In genomic region chr12:98416845-98417244, GRCh38 we compare ENCODE assay signal across 8 cellular contexts.
A peak's percentile ranks its signal among the peaks of the same experiment; 100 is the strongest.
DNase-seq lines count a peak whose midpoint lies in the region; ATAC-seq and TF ChIP-seq lines count a peak whose summit lies in the region.

No MANE protein-coding gene starts in this region.

- no peaks in the 10 kb centered on the region for H3K36me3 Mint-ChIP-seq in activated naive CD4-positive, alpha-beta T cell treated with anti-CD3 and anti-CD28 coated beads, Interleukin-2, amount 10 ng/mL, durations not matched to agents 7 days and 5 days
- no peaks in the 10 kb centered on the region for H3K36me3 Mint-ChIP-seq in activated naive CD8-positive, alpha-beta T cell treated with anti-CD3 and anti-CD28 coated beads, Interleukin-2, amount 50 U/mL, for 24 hours (ENCODE audit: low read depth)

- H3K4me2 ChIP-seq in DND-41 (ENCODE audit: insufficient read depth, low read length) = no peak overlapping the region

- H3K27ac ChIP-seq in DND-41 (ENCODE audit: low read length) (no peak overlapping the region), lower lobe of right lung (no peak overlapping the region), vagina (no peak overlapping the region)

- no peak overlapping the region for H3K9ac ChIP-seq in DND-41 (ENCODE audit: low read depth, low read length)
- no peak overlapping the region for H3K9ac ChIP-seq in adipocyte (ENCODE audit: low read length)

- H3K79me2 ChIP-seq in DND-41 (ENCODE audit: insufficient read depth, low read length) = no peaks in the 10 kb centered on the region

- no peaks in the 10 kb centered on the region for H3K9me3 Mint-ChIP-seq in activated naive CD4-positive, alpha-beta T cell treated with anti-CD3 and anti-CD28 coated beads, Interleukin-2, amount 10 ng/mL, durations not matched to agents 7 days and 5 days
- H3K9me3 Mint-ChIP-seq in activated naive CD8-positive, alpha-beta T cell treated with anti-CD3 and anti-CD28 coated beads, Interleukin-2, amount 50 U/mL, for 24 hours = no peaks in the 10 kb centered on the region

- CTCF ChIA-PET in activated naive CD4-positive, alpha-beta T cell treated with anti-CD3 and anti-CD28 coated beads, Interleukin-2, amount 10 ng/mL, durations not matched to agents 7 days and 5 days (lab: Charles Lee) = interaction anchor here (1.1 kb wide), 1 partner anchor 12 kb away, joined by 3 read pairs; no protein-coding TSS in a partner anchor

- H3K4me3 ChIP-seq in DND-41 (ENCODE audit: low read depth in 1 of 2, low read length in 2 of 2) (no peak overlapping the region), adipocyte (ENCODE audit: low read length) (no peak overlapping the region), lower lobe of right lung (no peak overlapping the region), vagina (no peak overlapping the region)

- no peaks in the 10 kb centered on the region for H3K4me1 Mint-ChIP-seq in activated naive CD4-positive, alpha-beta T cell treated with anti-CD3 and anti-CD28 coated beads, Interleukin-2, amount 10 ng/mL, durations not matched to agents 7 days and 5 days
- H3K4me1 Mint-ChIP-seq in activated naive CD8-positive, alpha-beta T cell treated with anti-CD3 and anti-CD28 coated beads, Interleukin-2, amount 50 U/mL, for 24 hours = no peaks in the 10 kb centered on the region

- no peak overlapping the region for H2AFZ ChIP-seq in DND-41 (ENCODE audit: low read depth, low read length)

- TF ChIP-seq POLR2A in vagina (IDR thresholded peaks at IDR 0.05) = no peak

- intact Hi-C loops in lower lobe of right lung (cut with DNase I) (no loop called here), vagina (cut with DNase I) (no loop called here)

- peak; percentile 19 for TF ChIP-seq CTCF in DND-41 (IDR thresholded peaks at IDR 0.05; ENCODE audit: borderline replicate concordance, extremely low read depth, low read length, poor library complexity, severe bottlenecking)
- peak; percentile 12 for TF ChIP-seq CTCF in lower lobe of right lung (IDR thresholded peaks at IDR 0.05)
- no peak for TF ChIP-seq CTCF in vagina (IDR thresholded peaks at IDR 0.05)

- H3K27ac Mint-ChIP-seq in activated naive CD4-positive, alpha-beta T cell treated with anti-CD3 and anti-CD28 coated beads, Interleukin-2, amount 10 ng/mL, durations not matched to agents 7 days and 5 days = no peak overlapping the region
- no peak overlapping the region for H3K27ac Mint-ChIP-seq in activated naive CD8-positive, alpha-beta T cell treated with anti-CD3 and anti-CD28 coated beads, Interleukin-2, amount 50 U/mL, for 24 hours

- no peak overlapping the region for H3K4me3 Mint-ChIP-seq in activated naive CD4-positive, alpha-beta T cell treated with anti-CD3 and anti-CD28 coated beads, Interleukin-2, amount 10 ng/mL, durations not matched to agents 7 days and 5 days
- no peak overlapping the region for H3K4me3 Mint-ChIP-seq in activated naive CD8-positive, alpha-beta T cell treated with anti-CD3 and anti-CD28 coated beads, Interleukin-2, amount 50 U/mL, for 24 hours

- H3K27me3 Mint-ChIP-seq in activated naive CD4-positive, alpha-beta T cell treated with anti-CD3 and anti-CD28 coated beads, Interleukin-2, amount 10 ng/mL, durations not matched to agents 7 days and 5 days = peaks cover 24% of the 10 kb centered on the region
- H3K27me3 Mint-ChIP-seq in activated naive CD8-positive, alpha-beta T cell treated with anti-CD3 and anti-CD28 coated beads, Interleukin-2, amount 50 U/mL, for 24 hours = peaks cover 5% of the 10 kb centered on the region

- no peaks in the 10 kb centered on the region for H3K36me3 ChIP-seq in DND-41 (ENCODE audit: insufficient read depth, low read length)
- H3K36me3 ChIP-seq in adipocyte (ENCODE audit: control insufficient read depth, insufficient read depth, low read length, severe bottlenecking) = no peaks in the 10 kb centered on the region
- no peaks in the 10 kb centered on the region for H3K36me3 ChIP-seq in lower lobe of right lung
- no peaks in the 10 kb centered on the region for H3K36me3 ChIP-seq in vagina

- H3K4me1 ChIP-seq in DND-41 (ENCODE audit: insufficient read depth, low read length) (no peaks in the 10 kb centered on the region), adipocyte (ENCODE audit: control insufficient read depth, insufficient read depth, low read length) (peaks cover 22% of the 10 kb centered on the region), lower lobe of right lung (peaks cover 33% of the 10 kb centered on the region), vagina (peaks cover 26% of the 10 kb centered on the region)

- H3K9me3 ChIP-seq in DND-41 (ENCODE audit: insufficient read depth, low read length, severe bottlenecking) = no peaks in the 10 kb centered on the region
- H3K9me3 ChIP-seq in adipocyte (ENCODE audit: control insufficient read depth, low read length) = no peaks in the 10 kb centered on the region
- H3K9me3 ChIP-seq in lower lobe of right lung = no peaks in the 10 kb centered on the region
- H3K9me3 ChIP-seq in vagina = no peaks in the 10 kb centered on the region

- ATAC-seq in DND-41 (ENCODE audit: insufficient read depth, low read depth) = peak; percentile 40; the same call in 1 of the 3 replicates
- no peak for ATAC-seq in lower lobe of right lung
- no peak for ATAC-seq in GM18909 (IDR thresholded peaks at IDR 0.05; ENCODE audit: poor library complexity, unreplicated experiment)
- ATAC-seq in activated naive CD8-positive, alpha-beta T cell treated with anti-CD3 and anti-CD28 coated beads, Interleukin-2, amount 50 U/mL, for 24 hours = no peak

- H4K20me1 ChIP-seq in DND-41 (ENCODE audit: insufficient read depth, low read length) = no peaks in the 10 kb centered on the region

- DNase-seq in DND-41 = no peak
- DNase-seq in M059J (ENCODE audit: low read depth) = peak; percentile 59
- DNase-seq in adipocyte (ENCODE audit: low read depth) = peak; percentile 45
- no peak for DNase-seq in lower lobe of right lung
- no peak for DNase-seq in vagina (ENCODE audit: extremely low spot score in 2 of 2)
- DNase-seq in activated naive CD4-positive, alpha-beta T cell treated with anti-CD3 and anti-CD28 coated beads, Interleukin-2, amount 10 ng/mL, durations not matched to agents 7 days and 5 days = no peak
- DNase-seq in activated naive CD8-positive, alpha-beta T cell treated with anti-CD3 and anti-CD28 coated beads, Interleukin-2, amount 50 U/mL, for 24 hours = no peak

- no peaks in the 10 kb centered on the region for H3K27me3 ChIP-seq in DND-41 (ENCODE audit: insufficient read depth, low read length, poor library complexity)
- H3K27me3 ChIP-seq in adipocyte (replicated peaks; ENCODE audit: control insufficient read depth, insufficient read depth, low read length) = no peaks in the 10 kb centered on the region
- H3K27me3 ChIP-seq in lower lobe of right lung (ENCODE audit: low read depth) = no peaks in the 10 kb centered on the region
- no peaks in the 10 kb centered on the region for H3K27me3 ChIP-seq in vagina

Comparison
In these comparisons a context has a peak if more than half of its experiments do, and no peak if none do; other contexts are left out.
1. DNase-seq: peak in M059J (single experiment) and adipocyte (single experiment); none in DND-41 (single experiment), lower lobe of right lung (single experiment), vagina (0 of 2), activated naive CD4-positive, alpha-beta T cell treated with anti-CD3 and anti-CD28 coated beads, Interleukin-2, amount 10 ng/mL, durations not matched to agents 7 days and 5 days (single experiment) and activated naive CD8-positive, alpha-beta T cell treated with anti-CD3 and anti-CD28 coated beads, Interleukin-2, amount 50 U/mL, for 24 hours (single experiment).
2. CTCF ChIP-seq: peak in DND-41 (single experiment) and lower lobe of right lung (single experiment); none in vagina (0 of 3).